Comparison of ENCODE assay signal across 8 cellular contexts in genomic region chr19:43464089-43464775, GRCh38. TPM values are rescaled to one million over a fixed set of nuclear protein-coding genes. Genes with fewer than 3 reads are reported as not detected.
DNase-seq lines count a peak whose midpoint lies in the region; ATAC-seq, FAIRE-seq and TF ChIP-seq lines count a peak whose summit lies in the region.

No MANE protein-coding gene starts in this region.

- BruUV-seq in PC-9 (replicated peaks; lab: Mats Ljungman, UMichigan): TSS peak; percentile 75
- no TSS peak for BruUV-seq in HepG2 (replicated peaks; lab: Mats Ljungman, UMichigan)

- TF ChIP-seq EP300 in HepG2 (IDR thresholded peaks at IDR 0.05; ENCODE audit: low read depth in 2 of 2, low read length in 2 of 2): no peak
- TF ChIP-seq EP300 in HepG2 (CRISPR knock-in tag; IDR thresholded peaks at IDR 0.05; ENCODE audit: borderline replicate concordance): no peak

- no peak for TF ChIP-seq POLR2A in HepG2 (IDR thresholded peaks at IDR 0.05; ENCODE audit: insufficient read depth in 1 of 2, low read depth in 2 of 2, low read length in 2 of 2)

- TF ChIP-seq CTCF in PC-9 (conservative IDR thresholded peaks at IDR 0.05): no peak
- no peak for TF ChIP-seq CTCF in bronchial epithelial cell (IDR thresholded peaks at IDR 0.05; ENCODE audit: insufficient read depth, low read length, severe bottlenecking)
- TF ChIP-seq CTCF in HepG2 (CRISPR knock-in tag; IDR thresholded peaks at IDR 0.05): no peak

- H3K27me3 ChIP-seq in PC-9 (ENCODE audit: insufficient read depth, low read depth) (no peaks in the 10 kb centered on the region), bronchial epithelial cell (ENCODE audit: control insufficient read depth, insufficient read depth, low read length) (no peaks in the 10 kb centered on the region), HepG2 (ENCODE audit: control insufficient read depth in 1 of 2, insufficient read depth in 2 of 2, low read length in 2 of 2) (no peaks in the 10 kb centered on the region)

- 5% methylated on average over 9 of the region's 36 CpGs for WGBS in HepG2 (ENCODE audit: low lambda C conversion rate)

- peak; percentile 54 for ATAC-seq in GM18511 (IDR thresholded peaks at IDR 0.05; ENCODE audit: unreplicated experiment)
- peak; percentile 38 for ATAC-seq in HG02642 (IDR thresholded peaks at IDR 0.05; ENCODE audit: poor library complexity, unreplicated experiment)
- peak; percentile 65 for ATAC-seq in HepG2

- in situ Hi-C loops in HepG2 (cut with HindIII; ENCODE audit: extremely low pct_ligation_motif_present, low pct_unique_long_range_greater_than_20kb) (no loop called here), KBM-7 (cut with MboI; ENCODE audit: low pct_unique_long_range_greater_than_20kb, low sequenced_read_pairs) (no loop called here)

- H3K9me3 ChIP-seq in PC-9 (ENCODE audit: insufficient read depth, low read depth): no peaks in the 10 kb centered on the region
- no peaks in the 10 kb centered on the region for H3K9me3 ChIP-seq in HepG2 (ENCODE audit: low read length)

- H3K9ac ChIP-seq in HepG2 (ENCODE audit: insufficient read depth, low read depth, low read length): peak overlapping the region; percentile 53

- H2AFZ ChIP-seq in PC-9: peak overlapping the region; percentile 83; the same call in 1 of the 2 replicates
- H2AFZ ChIP-seq in HepG2 (ENCODE audit: low read length): peak overlapping the region; percentile 88

- no peak for TF ChIP-seq RAD21 in HepG2 (CRISPR knock-in tag; IDR thresholded peaks at IDR 0.05)

- H3K4me3 ChIP-seq in PC-9: peak overlapping the region; percentile 80
- H3K4me3 ChIP-seq in bronchial epithelial cell (ENCODE audit: low read depth, low read length): peak overlapping the region; percentile 64
- peak overlapping the region; percentile 70 to 84 (median 73) for H3K4me3 ChIP-seq in HepG2 (replicated peaks in 1 of 3; ENCODE audit: insufficient read depth in 1 of 3, low read depth in 2 of 3, low read length in 3 of 3)

- H3K9me2 ChIP-seq in PC-9 (ENCODE audit: insufficient read depth): no peaks in the 10 kb centered on the region

- CTCF ChIA-PET in PC-9 (lab: Charles Lee) (interaction anchor here (0.6 to 1.2 kb wide), 4 partner anchors 31 to 1010 kb away, joined by 3 to 6 read pairs (median 5); no protein-coding TSS in a partner anchor), HepG2 (lab: Yijun Ruan, JAX; ENCODE audit: low intra/inter-chr PET ratio, low total read pairs) (no interaction called here)

- no peak for DNase-seq in PC-9
- no peak for DNase-seq in bronchial epithelial cell (ENCODE audit: low read depth)
- no peak for DNase-seq in HepG2 (ENCODE audit: low spot score)
- peak; percentile 55 for DNase-seq in stimulated activated CD8-positive, alpha-beta memory T cell treated with anti-CD3 and anti-CD28 coated beads, Interleukin-15, amount 100 ng/mL, for 24 hours (ENCODE audit: low read depth)
- no peak for DNase-seq in KBM-7
- no peak for DNase-seq in OCI-M1 (lab: John Stamatoyannopoulos, UW)

- H3K4me2 ChIP-seq in PC-9: peak overlapping the region; percentile 95
- H3K4me2 ChIP-seq in HepG2 (ENCODE audit: low read depth, low read length): peak overlapping the region; percentile 99

- intact Hi-C loops in PC-9 (cut with micrococcal nuclease; ENCODE audit: unreplicated experiment): no loop called here
- intact Hi-C loops in HepG2 (cut with micrococcal nuclease; ENCODE audit: unreplicated experiment): no loop called here

- no peak for FAIRE-seq in bronchial epithelial cell (lab: Jason Lieb, UNC)
- no peak for FAIRE-seq in HepG2 (lab: Jason Lieb, UNC)

- peaks cover 15% of the 10 kb centered on the region for H3K79me2 ChIP-seq in PC-9 (ENCODE audit: low read depth)
- H3K79me2 ChIP-seq in HepG2 (ENCODE audit: insufficient read depth, low read length): no peaks in the 10 kb centered on the region

- POLR2A ChIA-PET in PC-9 (lab: Charles Lee; ENCODE audit: unreplicated experiment): interaction anchor here (0.5 to 0.7 kb wide), 3 partner anchors 12 to 513 kb away, joined by 4 to 21 read pairs (median 6); no protein-coding TSS in a partner anchor
- POLR2A ChIA-PET in HepG2 (lab: Yijun Ruan, JAX): interaction anchor here (1.0 to 2.6 kb wide), 8 partner anchors 9 to 204 kb away, joined by 4 to 47 read pairs (median 8); partner anchors contain the start of gene PHLDB3

- peak overlapping the region; percentile 63 for H3K27ac ChIP-seq in PC-9
- peak overlapping the region; percentile 64 for H3K27ac ChIP-seq in HepG2 (ENCODE audit: extremely low read length, insufficient read depth, low read length)

- 0 out of 2 replicates have a peak, but pooled peaks cover 6% of the 10 kb centered on the region for H4K20me1 ChIP-seq in PC-9 (ENCODE audit: insufficient read depth)
- H4K20me1 ChIP-seq in HepG2 (ENCODE audit: insufficient read depth, low read length): no peaks in the 10 kb centered on the region

- H3F3A ChIP-seq in PC-9 (ENCODE audit: insufficient read depth, low read depth): peaks cover 62% of the 10 kb centered on the region

- H3K4me1 ChIP-seq in PC-9 (replicated peaks; ENCODE audit: insufficient read depth): peaks cover 39% of the 10 kb centered on the region
- peaks cover 59% of the 10 kb centered on the region for H3K4me1 ChIP-seq in HepG2 (ENCODE audit: insufficient read depth, low read length)

- H3K36me3 ChIP-seq in PC-9 (ENCODE audit: low read depth) (peaks cover 11% of the 10 kb centered on the region; the same call in 1 of the 2 replicates), bronchial epithelial cell (ENCODE audit: control insufficient read depth, insufficient read depth, low read length) (peaks cover 4% of the 10 kb centered on the region), HepG2 (replicated peaks in 1 of 2; ENCODE audit: control insufficient read depth in 1 of 2, insufficient read depth in 2 of 2, low read length in 2 of 2) (no peaks in the 10 kb centered on the region)

RNA-seq across cellular contexts. Expression of gene LYPD3, which starts 1.2 kb away (rescaled TPM):
- total RNA-seq in PC-9 (2021) (70.8 and 78.3 TPM in 2 replicates), bronchial epithelial cell (6.6 and 87.9 TPM in 2 replicates), HepG2 (2016; rRNA removed; fragmentation: Illumina TruSeq; extraction: Trizol) (0.15 and 0.51 TPM in 2 replicates)
- 0.20 TPM in 1 of 2 replicates, not detected in the other for total RNA-seq in HepG2 (2016; cell fraction: cytosol; rRNA removed; fragmentation: Illumina TruSeq; extraction: Trizol; ENCODE audit: low read depth)
- 0.24 and 0.35 TPM in 2 replicates for total RNA-seq in HepG2 (2016; cell fraction: insoluble cytoplasmic fraction; rRNA removed; fragmentation: Illumina TruSeq; extraction: Trizol)
- 0.25 and 0.38 TPM in 2 replicates for total RNA-seq in HepG2 (2016; cell fraction: membrane; rRNA removed; fragmentation: Illumina TruSeq; extraction: Trizol)
- total RNA-seq in HepG2 (2016; cell fraction: nucleus; rRNA removed; fragmentation: Illumina TruSeq; extraction: Trizol): 0.28 and 1.0 TPM in 2 replicates
- 1.5 and 2.6 TPM in 2 replicates for polyA plus RNA-seq in HepG2 (2011; rRNA removed)
- polyA plus RNA-seq in HepG2 (2011; cell fraction: cytosol; rRNA removed): 1.6 and 2.4 TPM in 2 replicates
- polyA plus RNA-seq in HepG2 (2011; cell fraction: nucleus; rRNA removed): 2.4 and 2.8 TPM in 2 replicates
- polyA plus RNA-seq in HepG2 (2012): 1.6 and 1.9 TPM in 2 replicates
- polyA plus RNA-seq in HepG2 (2016; cell fraction: cytosol; fragmentation: Illumina TruSeq; extraction: Trizol; ENCODE audit: low read depth): 0.33 and 0.83 TPM in 2 replicates
- 0.90 and 1.0 TPM in 2 replicates for polyA plus RNA-seq in HepG2 (2016; cell fraction: insoluble cytoplasmic fraction; fragmentation: Illumina TruSeq; extraction: Trizol; ENCODE audit: low read depth)
- 0.80 and 1.0 TPM in 2 replicates for polyA plus RNA-seq in HepG2 (2016; cell fraction: membrane; fragmentation: Illumina TruSeq; extraction: Trizol; ENCODE audit: low read depth)
- 1.1 and 1.2 TPM in 2 replicates for polyA plus RNA-seq in HepG2 (2016; cell fraction: nucleus; fragmentation: Illumina TruSeq; extraction: Trizol; ENCODE audit: insufficient read depth, low read depth)
- 2.5 and 11.3 TPM in 2 replicates for polyA minus RNA-seq in HepG2 (2011; rRNA and poly(A)+ RNA removed; ENCODE audit: low replicate concordance)
- polyA minus RNA-seq in HepG2 (2011; cell fraction: cytosol; rRNA and poly(A)+ RNA removed): 0.69 and 0.70 TPM in 2 replicates
- polyA minus RNA-seq in HepG2 (2011; cell fraction: nucleus; rRNA and poly(A)+ RNA removed): 0.77 and 0.99 TPM in 2 replicates

RNA-seq across cellular contexts. Expression of gene PHLDB3, which starts 40.3 kb away (rescaled TPM):
- total RNA-seq in PC-9 (2021) (36.7 and 50.7 TPM in 2 replicates), bronchial epithelial cell (7.9 and 32.3 TPM in 2 replicates), HepG2 (2016; rRNA removed; fragmentation: Illumina TruSeq; extraction: Trizol) (9.0 and 14.5 TPM in 2 replicates)
- 2.3 and 3.9 TPM in 2 replicates for total RNA-seq in HepG2 (2016; cell fraction: cytosol; rRNA removed; fragmentation: Illumina TruSeq; extraction: Trizol; ENCODE audit: low read depth)
- 7.0 and 14.8 TPM in 2 replicates for total RNA-seq in HepG2 (2016; cell fraction: insoluble cytoplasmic fraction; rRNA removed; fragmentation: Illumina TruSeq; extraction: Trizol)
- 4.8 and 4.9 TPM in 2 replicates for total RNA-seq in HepG2 (2016; cell fraction: membrane; rRNA removed; fragmentation: Illumina TruSeq; extraction: Trizol)
- total RNA-seq in HepG2 (2016; cell fraction: nucleus; rRNA removed; fragmentation: Illumina TruSeq; extraction: Trizol): 14.9 and 15.3 TPM in 2 replicates
- 11.3 and 14.2 TPM in 2 replicates for polyA plus RNA-seq in HepG2 (2011; rRNA removed)
- 7.0 and 9.5 TPM in 2 replicates for polyA plus RNA-seq in HepG2 (2011; cell fraction: cytosol; rRNA removed)
- polyA plus RNA-seq in HepG2 (2011; cell fraction: nucleus; rRNA removed): 48.5 and 59.0 TPM in 2 replicates
- 9.8 and 10.4 TPM in 2 replicates for polyA plus RNA-seq in HepG2 (2012)
- 2.9 and 3.2 TPM in 2 replicates for polyA plus RNA-seq in HepG2 (2016; cell fraction: cytosol; fragmentation: Illumina TruSeq; extraction: Trizol; ENCODE audit: low read depth)
- polyA plus RNA-seq in HepG2 (2016; cell fraction: insoluble cytoplasmic fraction; fragmentation: Illumina TruSeq; extraction: Trizol; ENCODE audit: low read depth): 10.2 and 10.8 TPM in 2 replicates
- 3.5 and 4.6 TPM in 2 replicates for polyA plus RNA-seq in HepG2 (2016; cell fraction: membrane; fragmentation: Illumina TruSeq; extraction: Trizol; ENCODE audit: low read depth)
- polyA plus RNA-seq in HepG2 (2016; cell fraction: nucleus; fragmentation: Illumina TruSeq; extraction: Trizol; ENCODE audit: insufficient read depth, low read depth): 27.3 and 35.6 TPM in 2 replicates
- 4.6 and 12.1 TPM in 2 replicates for polyA minus RNA-seq in HepG2 (2011; rRNA and poly(A)+ RNA removed; ENCODE audit: low replicate concordance)
- polyA minus RNA-seq in HepG2 (2011; cell fraction: cytosol; rRNA and poly(A)+ RNA removed): 8.2 and 9.8 TPM in 2 replicates
- 19.8 and 21.6 TPM in 2 replicates for polyA minus RNA-seq in HepG2 (2011; cell fraction: nucleus; rRNA and poly(A)+ RNA removed)

RNA-seq across cellular contexts. Expression of gene TEX101, which starts 49.5 kb away (rescaled TPM):
- total RNA-seq in PC-9 (2021) (not detected in 2 replicates), bronchial epithelial cell (0.26 TPM in 1 of 2 replicates, not detected in the other), HepG2 (2016; rRNA removed; fragmentation: Illumina TruSeq; extraction: Trizol) (not detected in 2 replicates)
- not detected in 2 replicates for total RNA-seq in HepG2 (2016; cell fraction: cytosol; rRNA removed; fragmentation: Illumina TruSeq; extraction: Trizol; ENCODE audit: low read depth)
- total RNA-seq in HepG2 (2016; cell fraction: insoluble cytoplasmic fraction; rRNA removed; fragmentation: Illumina TruSeq; extraction: Trizol): not detected in 2 replicates
- not detected in 2 replicates for total RNA-seq in HepG2 (2016; cell fraction: membrane; rRNA removed; fragmentation: Illumina TruSeq; extraction: Trizol)
- total RNA-seq in HepG2 (2016; cell fraction: nucleus; rRNA removed; fragmentation: Illumina TruSeq; extraction: Trizol): not detected in 2 replicates
- polyA plus RNA-seq in HepG2 (2011; rRNA removed): not detected in 2 replicates
- not detected in 2 replicates for polyA plus RNA-seq in HepG2 (2011; cell fraction: cytosol; rRNA removed)
- not detected in 2 replicates for polyA plus RNA-seq in HepG2 (2011; cell fraction: nucleus; rRNA removed)
- not detected in 2 replicates for polyA plus RNA-seq in HepG2 (2012)
- not detected in 2 replicates for polyA plus RNA-seq in HepG2 (2016; cell fraction: cytosol; fragmentation: Illumina TruSeq; extraction: Trizol; ENCODE audit: low read depth)
- not detected in 2 replicates for polyA plus RNA-seq in HepG2 (2016; cell fraction: insoluble cytoplasmic fraction; fragmentation: Illumina TruSeq; extraction: Trizol; ENCODE audit: low read depth)
- not detected in 2 replicates for polyA plus RNA-seq in HepG2 (2016; cell fraction: membrane; fragmentation: Illumina TruSeq; extraction: Trizol; ENCODE audit: low read depth)
- polyA plus RNA-seq in HepG2 (2016; cell fraction: nucleus; fragmentation: Illumina TruSeq; extraction: Trizol; ENCODE audit: insufficient read depth, low read depth): not detected in 2 replicates
- not detected in 2 replicates for polyA minus RNA-seq in HepG2 (2011; rRNA and poly(A)+ RNA removed; ENCODE audit: low replicate concordance)
- polyA minus RNA-seq in HepG2 (2011; cell fraction: cytosol; rRNA and poly(A)+ RNA removed): not detected in 2 replicates
- not detected in 2 replicates for polyA minus RNA-seq in HepG2 (2011; cell fraction: nucleus; rRNA and poly(A)+ RNA removed)
